Comparison of ENCODE assay signal across 22 cellular contexts in the genomic region with DNA sequence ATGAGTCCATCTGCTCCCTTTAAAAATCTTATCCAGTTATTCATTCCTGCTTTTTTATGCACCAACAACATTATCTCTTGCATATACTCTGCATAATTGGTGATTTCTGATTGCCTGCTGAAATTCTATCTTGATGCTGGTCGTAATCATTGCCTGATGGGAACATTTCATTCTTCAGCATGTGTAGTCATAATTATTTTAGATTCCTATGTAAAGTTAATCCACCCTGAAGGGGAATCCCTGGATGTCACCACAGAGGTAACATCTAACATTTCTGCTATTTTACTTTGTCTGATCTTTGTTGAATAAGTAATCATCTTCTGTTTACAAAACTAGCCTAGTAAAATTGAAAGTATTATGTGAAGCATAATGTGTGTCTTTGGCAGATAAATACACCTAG.
"Had no signal": no experiment of that assay in that cellular context is flagged by ENCODE, and none has a peak within 500 bp of the region (broad histone marks: within the 10 kb centered on the region; RNA-seq: fewer than 3 reads in every experiment).

No MANE protein-coding gene starts in this region.

- H3K27me3 ChIP-seq: heart left ventricle, neutrophil, right lobe of liver, spleen, suprapubic skin, thyroid gland had no signal

- ATAC-seq: esophagus mucosa; heart left ventricle; mucosa of descending colon; naive thymus-derived CD8-positive, alpha-beta T cell; psoas muscle had no signal

- H3K27ac ChIP-seq: coronary artery, dorsolateral prefrontal cortex, heart left ventricle, neutrophil, psoas muscle, spleen, suprapubic skin, thyroid gland had no signal

- DNase-seq: dorsolateral prefrontal cortex; effector CD8-positive, alpha-beta T cell; foreskin melanocyte; heart left ventricle; hippocampal formation; kidney glomerular epithelial cell; mammary epithelial cell; mucosa of descending colon; naive thymus-derived CD8-positive, alpha-beta T cell; psoas muscle; retina; right lobe of liver; spleen; stimulated activated CD4-positive, alpha-beta T cell treated with anti-CD3 and anti-CD28 coated beads, Interleukin-15, amount 100 ng/mL, for 24 hours; stimulated activated CD4-positive, alpha-beta T cell treated with anti-CD3 and anti-CD28 coated beads, Interleukin-1b, Interleukin-23, amount 100 ng/mL, for 48 hours; stimulated activated CD4-positive, alpha-beta T cell treated with anti-CD3 and anti-CD28 coated beads, Interleukin-4, amount 100 ng/mL, for 4 hours; stimulated activated naive CD4-positive, alpha-beta T cell treated with Interleukin-2 at 50 U/mL for 16 hours; thyroid gland had no signal

- H3K9me3 ChIP-seq: heart left ventricle, mucosa of descending colon, neutrophil, psoas muscle, right lobe of liver, spleen, suprapubic skin, thyroid gland had no signal

- H3K4me3 ChIP-seq: coronary artery, dorsolateral prefrontal cortex, heart left ventricle, mucosa of descending colon, psoas muscle, right lobe of liver, spleen, suprapubic skin, thyroid gland had no signal

- H3K4me1 ChIP-seq: psoas muscle, suprapubic skin had no signal

- H3K36me3 ChIP-seq: heart left ventricle, neutrophil, right lobe of liver, spleen, suprapubic skin, thyroid gland had no signal
